In genomic region chr1:233257786-233258185, GRCh38 we compare ENCODE assay signal across 31 cellular contexts.
"Had no signal": no experiment of that assay in that cellular context is flagged by ENCODE, and none has a peak within 500 bp of the region (broad histone marks: within the 10 kb centered on the region; RNA-seq: fewer than 3 reads in every experiment).

No MANE protein-coding gene starts in this region.

- DNase-seq: activated CD4-positive, alpha-beta memory T cell treated with anti-CD3 and anti-CD28 coated beads for 36 hours; activated CD4-positive, alpha-beta T cell treated with anti-CD3 and anti-CD28 coated beads for 36 hours; activated CD4-positive, alpha-beta T cell treated with anti-CD3 and anti-CD28 coated beads, Interleukin-2, amount 10 ng/mL, durations not matched to agents 24 days and 14 days; activated CD4-positive, CD25-positive, alpha-beta regulatory T cell; activated CD4-positive, CD25-positive, alpha-beta regulatory T cell treated with anti-CD3 and anti-CD28 coated beads, Interleukin-2, amount 50 U/mL, for 72 hours; activated CD8-positive, alpha-beta memory T cell treated with anti-CD3 and anti-CD28 coated beads, Interleukin-2, amount 10 ng/mL, durations not matched to agents 7 days and 5 days; activated CD8-positive, alpha-beta memory T cell treated with anti-CD3 and anti-CD28 coated beads, Interleukin-2, amount 50 U/mL, for 4 hours; activated CD8-positive, alpha-beta T cell treated with anti-CD3 and anti-CD28 coated beads, Interleukin-2, amount 10 ng/mL, durations not matched to agents 7 days and 5 days; activated effector memory CD4-positive, alpha-beta T cell treated with anti-CD3 and anti-CD28 coated beads, Interleukin-2, amount 50 U/mL, for 16 hours; activated naive CD4-positive, alpha-beta T cell treated with anti-CD3 and anti-CD28 coated beads for 36 hours; activated naive CD8-positive, alpha-beta T cell treated with anti-CD3 and anti-CD28 coated beads for 36 hours; activated naive CD8-positive, alpha-beta T cell treated with anti-CD3 and anti-CD28 coated beads, Interleukin-2, amount 50 U/mL, for 24 hours; activated T-cell treated with anti-CD3 and anti-CD28 coated beads, Interleukin-2, amount 50 U/mL, for 1 hour; activated T-cell treated with anti-CD3 and anti-CD28 coated beads, Interleukin-2, amount 50 U/mL, for 48 hours; adrenal gland; amygdala; aorta; body of pancreas; caudate nucleus; cerebellar nuclear complex; colonic mucosa; effector CD8-positive, alpha-beta T cell; erythroblast; foreskin keratinocyte; gastrocnemius medialis; glutamatergic neuron; heart left ventricle; T-cell; T1000; WERI-Rb-1 had no signal

- ATAC-seq: activated CD4-positive, alpha-beta T cell treated with anti-CD3 and anti-CD28 coated beads for 36 hours; activated CD8-positive, alpha-beta memory T cell treated with anti-CD3 and anti-CD28 coated beads, Interleukin-2, amount 10 ng/mL, durations not matched to agents 7 days and 5 days; activated CD8-positive, alpha-beta T cell treated with anti-CD3 and anti-CD28 coated beads, Interleukin-2, amount 10 ng/mL, durations not matched to agents 7 days and 5 days; activated naive CD8-positive, alpha-beta T cell treated with anti-CD3 and anti-CD28 coated beads, Interleukin-2, amount 50 U/mL, for 24 hours; body of pancreas; foreskin keratinocyte; gastrocnemius medialis; heart left ventricle; T-cell had no signal

- H3K27ac ChIP-seq: adrenal gland, body of pancreas, colonic mucosa, esophagus muscularis mucosa, foreskin keratinocyte, gastrocnemius medialis, heart left ventricle, WERI-Rb-1 had no signal

- H3K4me3 ChIP-seq: adrenal gland, body of pancreas, colonic mucosa, esophagus muscularis mucosa, gastrocnemius medialis, heart left ventricle had no signal

- H3K9me3 ChIP-seq: adrenal gland, body of pancreas, colonic mucosa, esophagus muscularis mucosa, gastrocnemius medialis, heart left ventricle had no signal

- H3K27me3 ChIP-seq: adrenal gland, body of pancreas, colonic mucosa, esophagus muscularis mucosa, foreskin keratinocyte, gastrocnemius medialis, heart left ventricle had no signal

- H3K4me1 ChIP-seq: adrenal gland, colonic mucosa, gastrocnemius medialis had no signal

- H3K36me3 ChIP-seq: adrenal gland, colonic mucosa, gastrocnemius medialis had no signal
